8 cellular contexts compared by ENCODE assay signal in genomic region chr16:66275795-66276428, GRCh38.
DNase-seq lines count a peak whose midpoint lies in the region; ATAC-seq and TF ChIP-seq lines count a peak whose summit lies in the region.

No MANE protein-coding gene starts in this region.

- H3K27me3 Mint-ChIP-seq in progenitor cell of endocrine pancreas: peaks cover 24% of the 10 kb centered on the region

- H3K9me3 Mint-ChIP-seq in progenitor cell of endocrine pancreas (ENCODE audit: low read depth): peaks cover 3% of the 10 kb centered on the region

- H3K27ac Mint-ChIP-seq in progenitor cell of endocrine pancreas: no peak overlapping the region

- H2AFZ ChIP-seq in SK-N-SH (ENCODE audit: low read depth): no peak overlapping the region
- H2AFZ ChIP-seq in fibroblast of lung (ENCODE audit: low read length): no peak overlapping the region

- H3K27me3 ChIP-seq in SK-N-SH (ENCODE audit: insufficient read depth) (no peaks in the 10 kb centered on the region), fibroblast of lung (ENCODE audit: control insufficient read depth, insufficient read depth, low read length) (no peaks in the 10 kb centered on the region)

- POLR2A ChIA-PET in SK-N-SH (lab: Yijun Ruan, JAX): no interaction called here

- TF ChIP-seq RAD21 in SK-N-SH (IDR thresholded peaks at IDR 0.05; ENCODE audit: low read length): peak; percentile 66

- no peaks in the 10 kb centered on the region for H3F3A ChIP-seq in SK-N-SH (replicated peaks; ENCODE audit: insufficient read depth)

- no peak overlapping the region for H3K4me3 Mint-ChIP-seq in progenitor cell of endocrine pancreas (ENCODE audit: low read depth)

- 25% methylated on average over 6 of the region's 6 CpGs for WGBS in SK-N-SH (ENCODE audit: low lambda C conversion rate)

- H3K4me2 ChIP-seq in SK-N-SH (no peak overlapping the region), fibroblast of lung (ENCODE audit: extremely low read depth, insufficient read depth, low read length) (no peak overlapping the region)

- TF ChIP-seq CTCF in LNCAP (IDR thresholded peaks at IDR 0.05): peak; percentile 84
- TF ChIP-seq CTCF in SK-N-SH (IDR thresholded peaks at IDR 0.05): peak; percentile 69
- peak; percentile 79 to 91 for TF ChIP-seq CTCF in fibroblast of lung (conservative IDR thresholded peaks at IDR 0.05 in 1 of 2, IDR thresholded peaks at IDR 0.05 in 1 of 2; ENCODE audit: low read depth in 1 of 2, low read length in 2 of 2)
- TF ChIP-seq CTCF in progenitor cell of endocrine pancreas (IDR thresholded peaks at IDR 0.05; ENCODE audit: unreplicated experiment): peak; percentile 65

- peak; percentile 46 for DNase-seq in SIG-M5 treated with dmso at 0.1 percent for 504 hours (lab: John Stamatoyannopoulos, UW; ENCODE audit: unreplicated experiment)
- no peak for DNase-seq in SIG-M5 (lab: John Stamatoyannopoulos, UW)
- DNase-seq in SK-N-SH: peak; percentile 55
- peak; percentile 67 to 78 for DNase-seq in fibroblast of lung (ENCODE audit: low read depth in 2 of 2)
- DNase-seq in progenitor cell of endocrine pancreas (ENCODE audit: low spot score, unreplicated experiment): peak; percentile 41

- H3K4me1 Mint-ChIP-seq in progenitor cell of endocrine pancreas (ENCODE audit: low read depth): peaks cover 10% of the 10 kb centered on the region

- H4K20me1 ChIP-seq in SK-N-SH (ENCODE audit: insufficient read depth): no peaks in the 10 kb centered on the region
- H4K20me1 ChIP-seq in fibroblast of lung (ENCODE audit: control insufficient read depth, extremely low read depth, insufficient read depth, low read length): no peaks in the 10 kb centered on the region

- no peak overlapping the region for H3K27ac ChIP-seq in SK-N-SH (ENCODE audit: low read depth in 2 of 2, low read length in 1 of 2)
- no peak overlapping the region for H3K27ac ChIP-seq in fibroblast of lung (ENCODE audit: insufficient read depth, low read length)

- no peaks in the 10 kb centered on the region for H3K36me3 Mint-ChIP-seq in progenitor cell of endocrine pancreas (ENCODE audit: insufficient read depth)

- CTCF ChIA-PET in SK-N-SH (lab: Yijun Ruan, JAX): interaction anchor here (0.6 to 4.1 kb wide), 19 partner anchors 13 to 1778 kb away, joined by 3 to 40 read pairs (median 3); no protein-coding TSS in a partner anchor

- H3K9me3 ChIP-seq in SK-N-SH: no peaks in the 10 kb centered on the region
- H3K9me3 ChIP-seq in fibroblast of lung (ENCODE audit: control insufficient read depth, insufficient read depth, low read depth, low read length): no peaks in the 10 kb centered on the region

- no peak for TF ChIP-seq EP300 in SK-N-SH (IDR thresholded peaks at IDR 0.05; ENCODE audit: borderline replicate concordance in 1 of 2, low read depth in 1 of 2, low read length in 1 of 2)

- ATAC-seq in HG02938 (IDR thresholded peaks at IDR 0.05; ENCODE audit: unreplicated experiment) (no peak), HG02981 (IDR thresholded peaks at IDR 0.05; ENCODE audit: unreplicated experiment) (no peak)

- H3K79me2 ChIP-seq in SK-N-SH (ENCODE audit: insufficient read depth) (no peaks in the 10 kb centered on the region), fibroblast of lung (ENCODE audit: control insufficient read depth, insufficient read depth, low read length) (no peaks in the 10 kb centered on the region)

- H3K4me3 ChIP-seq in SK-N-SH (ENCODE audit: low read depth in 2 of 2, low read length in 1 of 2) (no peak overlapping the region), fibroblast of lung (replicated peaks in 1 of 4; ENCODE audit: control extremely low read depth in 1 of 4, insufficient read depth in 1 of 4, low read depth in 3 of 4, low read length in 4 of 4) (no peak overlapping the region)

- H3K36me3 ChIP-seq in SK-N-SH (replicated peaks in 1 of 2; ENCODE audit: control insufficient read depth in 1 of 2, insufficient read depth in 2 of 2, low read length in 1 of 2): no peaks in the 10 kb centered on the region
- H3K36me3 ChIP-seq in fibroblast of lung (ENCODE audit: control insufficient read depth, insufficient read depth, low read length): no peaks in the 10 kb centered on the region

- H3K9me2 ChIP-seq in SK-N-SH: no peaks in the 10 kb centered on the region

- no peak overlapping the region for H3K9ac ChIP-seq in SK-N-SH
- no peak overlapping the region for H3K9ac ChIP-seq in fibroblast of lung (ENCODE audit: insufficient read depth, low read length)

- H3K4me1 ChIP-seq in SK-N-SH (ENCODE audit: control insufficient read depth in 1 of 2, insufficient read depth in 2 of 2, low read depth in 1 of 2, low read length in 1 of 2) (no peaks in the 10 kb centered on the region; a peak in 1 of 4 replicates), fibroblast of lung (ENCODE audit: control insufficient read depth, extremely low read depth, insufficient read depth, low read length) (peaks cover 2% of the 10 kb centered on the region)

TF ChIP-seq in SK-N-SH, 30 proteins besides CTCF, POLR2A, EP300 and RAD21:
- TF ChIP-seq RXRA (IDR thresholded peaks at IDR 0.05; ENCODE audit: borderline replicate concordance, low read depth): no peak
- peak; percentile 57 for TF ChIP-seq SMC3 (IDR thresholded peaks at IDR 0.05; ENCODE audit: low read depth, low read length)
TF ChIP-seq in SK-N-SH: peak in this region for 1.
